Comparison of ENCODE assay signal across 20 cellular contexts in the genomic region with DNA sequence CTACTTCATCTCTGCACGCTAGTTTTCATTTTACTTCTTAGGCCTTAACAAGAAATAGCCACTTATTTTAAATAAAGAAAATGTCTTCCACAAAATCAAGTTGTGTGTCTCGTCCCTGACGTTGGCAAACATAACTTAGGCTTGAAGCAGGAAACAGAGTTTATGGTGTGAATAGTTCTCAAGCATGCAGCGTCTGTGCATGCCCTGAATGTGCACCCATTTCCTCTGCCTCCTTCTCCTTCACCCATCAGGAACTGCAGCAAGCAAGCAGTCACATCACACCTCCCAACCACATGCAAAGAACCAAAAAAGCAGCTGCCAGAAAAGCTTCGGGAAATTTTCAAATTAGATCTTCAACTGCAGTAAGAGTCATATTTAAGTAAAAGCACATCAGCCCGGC.
"Had no signal": no experiment of that assay in that cellular context is flagged by ENCODE, and none has a peak within 500 bp of the region (broad histone marks: within the 10 kb centered on the region; RNA-seq: fewer than 3 reads in every experiment).

No MANE protein-coding gene starts in this region.

- H3K4me3 Mint-ChIP-seq: naive thymus-derived CD4-positive, alpha-beta T cell; stimulated activated naive B cell treated with anti-CD40 and anti-IgM and Interleukin-4, amounts not matched to agents 10 μg/mL and 1 μg/mL and 100 μg/mL, for 72 hours had no signal

- ATAC-seq: mucosa of descending colon; naive thymus-derived CD4-positive, alpha-beta T cell; right cardiac atrium; sciatic nerve; stimulated activated naive B cell treated with anti-CD40 and anti-IgM and Interleukin-4, amounts not matched to agents 10 μg/mL and 1 μg/mL and 100 μg/mL, for 72 hours; stimulated activated naive CD8-positive, alpha-beta T cell treated with anti-CD3 and anti-CD28 coated beads, Interleukin-15, Interleukin-2, amounts not matched to agents 100 U/mL and 50 U/mL, for 24 hours had no signal

- H3K36me3 Mint-ChIP-seq: naive thymus-derived CD4-positive, alpha-beta T cell; stimulated activated naive B cell treated with anti-CD40 and anti-IgM and Interleukin-4, amounts not matched to agents 10 μg/mL and 1 μg/mL and 100 μg/mL, for 72 hours had no signal

- DNase-seq: hippocampal formation; left ventricle myocardium inferior; mesendoderm; midbrain; mucosa of descending colon; naive thymus-derived CD4-positive, alpha-beta T cell; ovary; retina; right cardiac atrium; stimulated activated CD4-positive, alpha-beta T cell treated with anti-CD3 and anti-CD28 coated beads, Interleukin-12 subunit alpha, Interleukin-12 subunit beta, amount 100 ng/mL, for 4 hours; stimulated activated CD4-positive, alpha-beta T cell treated with anti-CD3 and anti-CD28 coated beads, Interleukin-15, amount 100 ng/mL, for 24 hours; stimulated activated CD4-positive, alpha-beta T cell treated with anti-CD3 and anti-CD28 coated beads, Interleukin-2, amount 100 ng/mL, for 24 hours; stimulated activated CD4-positive, alpha-beta T cell treated with anti-CD3 and anti-CD28 coated beads, Interleukin-4, amount 100 ng/mL, for 1 hour; stimulated activated naive B cell treated with anti-CD40 and anti-IgM and Interleukin-4, amounts not matched to agents 10 μg/mL and 1 μg/mL and 100 μg/mL, for 72 hours; stimulated activated naive CD8-positive, alpha-beta T cell treated with anti-CD3 and anti-CD28 coated beads, Interleukin-15, Interleukin-2, amounts not matched to agents 100 U/mL and 50 U/mL, for 24 hours; stomach; thyroid gland; transverse colon; upper lobe of left lung had no signal

- H3K27me3 Mint-ChIP-seq: stimulated activated naive B cell treated with anti-CD40 and anti-IgM and Interleukin-4, amounts not matched to agents 10 μg/mL and 1 μg/mL and 100 μg/mL, for 72 hours had no signal

- H3K4me1 Mint-ChIP-seq: naive thymus-derived CD4-positive, alpha-beta T cell; stimulated activated naive B cell treated with anti-CD40 and anti-IgM and Interleukin-4, amounts not matched to agents 10 μg/mL and 1 μg/mL and 100 μg/mL, for 72 hours had no signal

- H3K27ac Mint-ChIP-seq: naive thymus-derived CD4-positive, alpha-beta T cell; stimulated activated naive B cell treated with anti-CD40 and anti-IgM and Interleukin-4, amounts not matched to agents 10 μg/mL and 1 μg/mL and 100 μg/mL, for 72 hours had no signal
